In genomic region chr10:59907537-59907917, GRCh38 we compare ENCODE assay signal across 8 cellular contexts. TPM values are rescaled to one million over a fixed set of nuclear protein-coding genes. Genes with fewer than 3 reads are reported as not detected.
DNase-seq lines count a peak whose midpoint lies in the region; ATAC-seq and TF ChIP-seq lines count a peak whose summit lies in the region.

No MANE protein-coding gene starts in this region.

- intact Hi-C loops in activated naive CD4-positive, alpha-beta T cell treated with anti-CD3 and anti-CD28 coated beads for 36 hours (cut with micrococcal nuclease): loop anchor here (1.0 to 5.0 kb wide), 9 partner anchors 73 to 1995 kb away; partner anchors contain the start of genes ARID5B, CDK1, CISD1 and TFAM
- intact Hi-C loops in ascending aorta (cut with DNase I): loop anchor here (2.0 to 10.0 kb wide), 7 partner anchors 35 to 1640 kb away; partner anchors contain the start of genes CISD1, IPMK and SLC16A9

- peak overlapping the region in 1 of 2 donors; percentile 78 for H3K9ac ChIP-seq in liver (ENCODE audit: low read depth in 1 of 2, low read length in 2 of 2)

- H3K27ac ChIP-seq in ascending aorta (peak overlapping the region; percentile 90 to 95), liver (ENCODE audit: low read depth in 1 of 2, low read length in 2 of 2) (peak overlapping the region; percentile 92 to 99), tibial nerve (peak overlapping the region; percentile 87 to 95 (median 92))

- H3K4me1 ChIP-seq in ascending aorta (peaks cover 0 to 10% of the 10 kb centered on the region in 2 donors), liver (ENCODE audit: control insufficient read depth in 4 of 4, insufficient read depth in 4 of 4, low read length in 3 of 4) (peaks cover 0 to 25% (median 21%) of the 10 kb centered on the region in 4 donors), tibial nerve (peaks cover 0 to 43% (median 22%) of the 10 kb centered on the region in 4 donors)

- H3K4me3 ChIP-seq in ascending aorta (peak overlapping the region; percentile 80 to 87), liver (ENCODE audit: low read depth in 1 of 3, low read length in 3 of 3) (peak overlapping the region; percentile 64 to 100 (median 98)), tibial nerve (peak overlapping the region; percentile 4 to 95 (median 22))

- TF ChIP-seq EP300 in tibial nerve (IDR thresholded peaks at IDR 0.05): no peak

- no peak for TF ChIP-seq CTCF in ascending aorta (IDR thresholded peaks at IDR 0.05)
- TF ChIP-seq CTCF in liver (IDR thresholded peaks at IDR 0.05; ENCODE audit: low read depth, low read length, missing input control): no peak
- TF ChIP-seq CTCF in tibial nerve (IDR thresholded peaks at IDR 0.05): no peak

- no peaks in the 10 kb centered on the region for H3K36me3 ChIP-seq in ascending aorta
- no peaks in the 10 kb centered on the region for H3K36me3 ChIP-seq in liver (ENCODE audit: control insufficient read depth in 4 of 4, insufficient read depth in 3 of 4, low read depth in 1 of 4, low read length in 3 of 4)
- no peaks in the 10 kb centered on the region for H3K36me3 ChIP-seq in tibial nerve

- peak overlapping the region; percentile 95 for H3K4me3 Mint-ChIP-seq in activated naive CD4-positive, alpha-beta T cell treated with anti-CD3 and anti-CD28 coated beads for 36 hours

- H3K4me1 Mint-ChIP-seq in activated naive CD4-positive, alpha-beta T cell treated with anti-CD3 and anti-CD28 coated beads for 36 hours (ENCODE audit: low read depth): peaks cover 48% of the 10 kb centered on the region

- ATAC-seq in GM21360 (IDR thresholded peaks at IDR 0.05; ENCODE audit: unreplicated experiment) (no peak), HG02938 (IDR thresholded peaks at IDR 0.05; ENCODE audit: unreplicated experiment) (no peak), HG03469 (IDR thresholded peaks at IDR 0.05; ENCODE audit: unreplicated experiment) (no peak)

- no peaks in the 10 kb centered on the region for H3K9me3 ChIP-seq in ascending aorta
- no peaks in the 10 kb centered on the region for H3K9me3 ChIP-seq in liver (ENCODE audit: control insufficient read depth in 4 of 4, low read length in 3 of 4)
- H3K9me3 ChIP-seq in tibial nerve: no peaks in the 10 kb centered on the region

- no peak for TF ChIP-seq POLR2A in tibial nerve (IDR thresholded peaks at IDR 0.05)

- no peaks in the 10 kb centered on the region for H3K27me3 Mint-ChIP-seq in activated naive CD4-positive, alpha-beta T cell treated with anti-CD3 and anti-CD28 coated beads for 36 hours (ENCODE audit: low read depth)

- H3K9me3 Mint-ChIP-seq in activated naive CD4-positive, alpha-beta T cell treated with anti-CD3 and anti-CD28 coated beads for 36 hours: no peaks in the 10 kb centered on the region

- peak overlapping the region; percentile 98 for H3K27ac Mint-ChIP-seq in activated naive CD4-positive, alpha-beta T cell treated with anti-CD3 and anti-CD28 coated beads for 36 hours

- 40% methylated on average over 2 of the region's 2 CpGs for WGBS in liver
- WGBS in tibial nerve, 2 donors: 45 to 53% methylated on average over 2 of the region's 2 CpGs

- TF ChIP-seq RAD21 in liver (IDR thresholded peaks at IDR 0.05): no peak

- DNase-seq in activated naive CD4-positive, alpha-beta T cell treated with anti-CD3 and anti-CD28 coated beads for 36 hours: no peak
- DNase-seq in activated naive CD4-positive, alpha-beta T cell (lab: John Stamatoyannopoulos, UW): no peak
- no peak for DNase-seq in ascending aorta (ENCODE audit: low spot score in 2 of 2)
- DNase-seq in tibial nerve (ENCODE audit: low spot score in 2 of 2): no peak

- H3K36me3 Mint-ChIP-seq in activated naive CD4-positive, alpha-beta T cell treated with anti-CD3 and anti-CD28 coated beads for 36 hours (ENCODE audit: low read depth): peaks cover 26% of the 10 kb centered on the region

- CTCF ChIA-PET in activated naive CD4-positive, alpha-beta T cell treated with anti-CD3 and anti-CD28 coated beads for 36 hours (lab: Charles Lee): interaction anchor here (0.6 to 3.7 kb wide), 9 partner anchors 20 to 198 kb away, joined by 3 to 21 read pairs (median 3); partner anchors contain the start of gene SLC16A9

- H3K27me3 ChIP-seq in ascending aorta: no peaks in the 10 kb centered on the region
- H3K27me3 ChIP-seq in liver (ENCODE audit: control insufficient read depth in 4 of 4, insufficient read depth in 4 of 4, low read length in 3 of 4): no peaks in the 10 kb centered on the region
- H3K27me3 ChIP-seq in tibial nerve: no peaks in the 10 kb centered on the region

TF ChIP-seq in liver, 16 proteins besides CTCF, POLR2A, EP300 and RAD21:
- TF ChIP-seq, protein P1, sequence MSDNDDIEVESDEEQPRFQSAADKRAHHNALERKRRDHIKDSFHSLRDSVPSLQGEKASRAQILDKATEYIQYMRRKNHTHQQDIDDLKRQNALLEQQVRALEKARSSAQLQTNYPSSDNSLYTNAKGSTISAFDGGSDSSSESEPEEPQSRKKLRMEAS (IDR thresholded peaks at IDR 0.05): no peak
- TF ChIP-seq EGR1 (IDR thresholded peaks at IDR 0.05; ENCODE audit: low read depth in 2 of 2) (no peak), FOXA1 (IDR thresholded peaks at IDR 0.05) (no peak), GABPA (IDR thresholded peaks at IDR 0.05 in 1 of 2, conservative IDR thresholded peaks at IDR 0.05 in 1 of 2) (no peak), TAF1 (conservative IDR thresholded peaks at IDR 0.05) (no peak), YY1 (IDR thresholded peaks at IDR 0.05) (no peak), RXRA (IDR thresholded peaks at IDR 0.05) (no peak), FOXA2 (IDR thresholded peaks at IDR 0.05) (no peak), NR2F2 (IDR thresholded peaks at IDR 0.05) (no peak), JUND (IDR thresholded peaks at IDR 0.05) (no peak), HNF4A (conservative IDR thresholded peaks at IDR 0.05) (no peak), REST (IDR thresholded peaks at IDR 0.05) (no peak), HNF4G (IDR thresholded peaks at IDR 0.05) (no peak), ZBTB33 (IDR thresholded peaks at IDR 0.05) (no peak), SP1 (IDR thresholded peaks at IDR 0.05) (no peak)
- TF ChIP-seq, protein P2, sequence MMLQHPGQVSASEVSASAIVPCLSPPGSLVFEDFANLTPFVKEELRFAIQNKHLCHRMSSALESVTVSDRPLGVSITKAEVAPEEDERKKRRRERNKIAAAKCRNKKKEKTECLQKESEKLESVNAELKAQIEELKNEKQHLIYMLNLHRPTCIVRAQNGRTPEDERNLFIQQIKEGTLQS (IDR thresholded peaks at IDR 0.05): no peak
TF ChIP-seq in liver: peak in this region for 0.

RNA-seq across cellular contexts. Expression of gene CCDC6, which starts 1.2 kb away (rescaled TPM):
- 10 to 100 TPM; 43.1 to 44.9 TPM for total RNA-seq in activated naive CD4-positive, alpha-beta T cell treated with anti-CD3 and anti-CD28 coated beads for 36 hours
- total RNA-seq in ascending aorta (21.1 TPM), liver (10 to 100 TPM; 12.4 to 14.3 TPM), tibial nerve (10 to 100 TPM; 20.1 to 30.6 (median 24.1) TPM)
- 1 to 10 TPM; 4.7 to 5.3 TPM for polyA plus RNA-seq in liver

Comparison
In these comparisons a context has a peak if more than half of its experiments do, and no peak if none do; other contexts are left out.
1. H3K4me3 ChIP-seq: peak in every context shown above with its lines; median percentile 98 in liver; 84 in ascending aorta; 22 in tibial nerve.